In genomic region chr6:134520181-134521115, GRCh38 we compare ENCODE assay signal across 10 cellular contexts.
DNase-seq lines count a peak whose midpoint lies in the region; ATAC-seq, FAIRE-seq and TF ChIP-seq lines count a peak whose summit lies in the region.
"Had no signal": no experiment of that assay in that cellular context is flagged by ENCODE, and none has a peak within 500 bp of the region (broad histone marks: within the 10 kb centered on the region; RNA-seq: fewer than 3 reads in every experiment).

No MANE protein-coding gene starts in this region.

- no peak overlapping the region for H2BK12ac ChIP-seq in H9 (ENCODE audit: insufficient read length, low read depth, low read length)

- no peak for ATAC-seq in naive thymus-derived CD4-positive, alpha-beta T cell
- no peak for ATAC-seq in HG03280 (IDR thresholded peaks at IDR 0.05; ENCODE audit: unreplicated experiment)
- ATAC-seq in gastroesophageal sphincter = no peak

- H3K56ac ChIP-seq in H9 (ENCODE audit: insufficient read length, low read depth, low read length) = no peak overlapping the region

- no peak for FAIRE-seq in bronchial epithelial cell (lab: Jason Lieb, UNC)

- peak overlapping the region in 2 of 3 experiments; percentile 40 to 80; a peak in 3 of 7 replicates for H3K27ac Mint-ChIP-seq in H9
- H3K27ac Mint-ChIP-seq in naive thymus-derived CD4-positive, alpha-beta T cell = peak overlapping the region; percentile 38 to 97 (median 87)

- H4K5ac ChIP-seq in H9 (ENCODE audit: insufficient read length, low read depth, low read length) = no peak overlapping the region

- H3K27ac ChIP-seq in H9 (ENCODE audit: insufficient read length, low read depth, low read length) (no peak overlapping the region), gastroesophageal sphincter (peak overlapping the region in 1 of 4 donors; percentile 2)
- no peak overlapping the region for H3K27ac ChIP-seq in naive thymus-derived CD4-positive, alpha-beta T cell (ENCODE audit: low read depth, low read length)

- no peak overlapping the region for H2BK20ac ChIP-seq in H9 (ENCODE audit: low read depth, low read length, poor library complexity, severe bottlenecking)

- H3K9ac ChIP-seq in H9 (ENCODE audit: extremely low read depth, insufficient read length, low read length) = no peak overlapping the region

- H3K4me1 ChIP-seq in H9 (ENCODE audit: insufficient read depth, low read length) = peaks cover 2% of the 10 kb centered on the region; the same call in 1 of the 2 replicates
- H3K4me1 ChIP-seq in naive thymus-derived CD4-positive, alpha-beta T cell (ENCODE audit: control insufficient read depth in 2 of 2, insufficient read depth in 2 of 2, low read length in 2 of 2) = peaks cover 0 to 36% of the 10 kb centered on the region in 2 donors
- H3K4me1 ChIP-seq in gastroesophageal sphincter = peaks cover 0 to 37% (median 6%) of the 10 kb centered on the region in 3 donors

- no peak overlapping the region for H2BK120ac ChIP-seq in H9 (ENCODE audit: low read depth, low read length, poor library complexity, severe bottlenecking)

- H3K9me3 ChIP-seq in H9 (ENCODE audit: control insufficient read depth, low read depth, low read length) (no peaks in the 10 kb centered on the region), gastroesophageal sphincter (no peaks in the 10 kb centered on the region)
- no peaks in the 10 kb centered on the region for H3K9me3 ChIP-seq in naive thymus-derived CD4-positive, alpha-beta T cell (ENCODE audit: control insufficient read depth in 2 of 3, low read length in 3 of 3)

- H3K4me2 ChIP-seq in H9 (ENCODE audit: insufficient read depth, insufficient read length, low read length) = no peak overlapping the region

- H3K79me1 ChIP-seq in H9 (ENCODE audit: insufficient read depth, low read depth, low read length, poor library complexity, severe bottlenecking) = no peaks in the 10 kb centered on the region

- H4K91ac ChIP-seq in H9 (ENCODE audit: insufficient read length, low read depth, low read length) = no peak overlapping the region

- WGBS in H9 (ENCODE audit: extremely low coverage, insufficient read length, low lambda C conversion rate) = no CpG with 5 or more reads among the region's 12 CpGs
- 49 to 57% methylated on average over 8 of the region's 12 CpGs for WGBS in gastroesophageal sphincter (ENCODE audit: low coverage in 1 of 2), 2 donors

- no peak overlapping the region for H2BK5ac ChIP-seq in H9 (ENCODE audit: insufficient read length, low read length)

- H4K8ac ChIP-seq in H9 (replicated peaks; ENCODE audit: insufficient read length, low read depth, low read length) = no peak overlapping the region

- H3K23ac ChIP-seq in H9 (ENCODE audit: insufficient read length, low read depth, low read length) = no peak overlapping the region

- H3K4ac ChIP-seq in H9 (ENCODE audit: low read depth, low read length) = no peak overlapping the region

- no peaks in the 10 kb centered on the region for H4K20me1 ChIP-seq in H9 (ENCODE audit: control insufficient read depth, insufficient read depth, insufficient read length)

- H3K27me3 ChIP-seq in H9 (ENCODE audit: insufficient read depth, low read length) (no peaks in the 10 kb centered on the region), bronchial epithelial cell (ENCODE audit: control insufficient read depth, insufficient read depth, low read length) (no peaks in the 10 kb centered on the region), gastroesophageal sphincter (no peaks in the 10 kb centered on the region)
- H3K27me3 ChIP-seq in naive thymus-derived CD4-positive, alpha-beta T cell (ENCODE audit: control insufficient read depth in 2 of 2, insufficient read depth in 2 of 2, low read length in 2 of 2) = no peaks in the 10 kb centered on the region

- peak; percentile 16 for DNase-seq in AG09319 (ENCODE audit: extremely low read depth, low read depth)
- DNase-seq in H9 = no peak
- DNase-seq in bronchial epithelial cell (ENCODE audit: low read depth) = peak; percentile 83
- DNase-seq in naive thymus-derived CD4-positive, alpha-beta T cell = no peak
- no peak for DNase-seq in islet precursor cell
- DNase-seq in SKM-1 treated with dmso at 0.1 percent for 144 hours (lab: John Stamatoyannopoulos, UW; ENCODE audit: unreplicated experiment) = no peak
- DNase-seq: amniotic stem cell, glutamatergic neuron had no signal

- no peak overlapping the region for H3K14ac ChIP-seq in H9 (ENCODE audit: insufficient read depth, low read length)

- no peak overlapping the region for H2BK15ac ChIP-seq in H9 (ENCODE audit: low read depth, low read length)

- no peak overlapping the region for H3K18ac ChIP-seq in H9 (ENCODE audit: insufficient read length, low read depth, low read length)

- H3K23me2 ChIP-seq in H9 (ENCODE audit: insufficient read length, low read depth, low read length, poor library complexity, severe bottlenecking) = no peaks in the 10 kb centered on the region

- no peak for TF ChIP-seq EP300 in gastroesophageal sphincter (IDR thresholded peaks at IDR 0.05)

- H3K4me3 ChIP-seq in bronchial epithelial cell (ENCODE audit: low read depth, low read length) (no peak overlapping the region), gastroesophageal sphincter (no peak overlapping the region)
- H3K4me3 ChIP-seq in naive thymus-derived CD4-positive, alpha-beta T cell (ENCODE audit: low read length) = no peak overlapping the region

- POLR2A ChIA-PET in naive thymus-derived CD4-positive, alpha-beta T cell (lab: Charles Lee) = interaction anchor here (0.6 to 0.7 kb wide), 3 partner anchors 12 to 1912 kb away, joined by 3 to 6 read pairs (median 4); no protein-coding TSS in a partner anchor

- H3K36me3 ChIP-seq in bronchial epithelial cell (ENCODE audit: control insufficient read depth, insufficient read depth, low read length) = no peaks in the 10 kb centered on the region
- H3K36me3 ChIP-seq in naive thymus-derived CD4-positive, alpha-beta T cell (ENCODE audit: control insufficient read depth in 2 of 3, insufficient read depth in 3 of 3, low read length in 3 of 3) = no peaks in the 10 kb centered on the region
- no peaks in the 10 kb centered on the region for H3K36me3 ChIP-seq in gastroesophageal sphincter

- H2AK5ac ChIP-seq in H9 (ENCODE audit: insufficient read length, low read length) = no peak overlapping the region

- no peak overlapping the region for H3K4me3 Mint-ChIP-seq in H9
- peak overlapping the region in 7 of 10 donors; percentile 27 to 72 (median 45) for H3K4me3 Mint-ChIP-seq in naive thymus-derived CD4-positive, alpha-beta T cell

- no peaks in the 10 kb centered on the region for H3K9me3 Mint-ChIP-seq in H9
- no peaks in the 10 kb centered on the region for H3K9me3 Mint-ChIP-seq in naive thymus-derived CD4-positive, alpha-beta T cell

- TF ChIP-seq CTCF in AG09319 (IDR thresholded peaks at IDR 0.05; ENCODE audit: low read depth, low read length) = no peak
- TF ChIP-seq CTCF in H9 (conservative IDR thresholded peaks at IDR 0.05) = no peak
- TF ChIP-seq CTCF in bronchial epithelial cell (IDR thresholded peaks at IDR 0.05; ENCODE audit: insufficient read depth, low read length, severe bottlenecking) = no peak
- no peak for TF ChIP-seq CTCF in gastroesophageal sphincter (IDR thresholded peaks at IDR 0.05)

- TF ChIP-seq POLR2A in gastroesophageal sphincter (IDR thresholded peaks at IDR 0.05) = no peak

- no peaks in the 10 kb centered on the region for H3K36me3 Mint-ChIP-seq in H9 (ENCODE audit: insufficient read depth in 1 of 3, low read depth in 3 of 3)
- peaks cover 0 to 3% (median 0%) of the 10 kb centered on the region in 5 donors for H3K36me3 Mint-ChIP-seq in naive thymus-derived CD4-positive, alpha-beta T cell

- H2AFZ ChIP-seq in H9 (ENCODE audit: low read length) = no peak overlapping the region

- H3T11ph ChIP-seq in H9 (ENCODE audit: low read length) = no peak overlapping the region

- intact Hi-C loops in naive thymus-derived CD4-positive, alpha-beta T cell (cut with micrococcal nuclease) = loop anchor here (5.0 to 10.0 kb wide), 3 partner anchors 114 to 273 kb away; no protein-coding TSS in a partner anchor

- H3K4me1 Mint-ChIP-seq in H9 = peaks cover 21 to 25% of the 10 kb centered on the region in 2 experiments
- peaks cover 25 to 67% (median 54%) of the 10 kb centered on the region in 7 donors for H3K4me1 Mint-ChIP-seq in naive thymus-derived CD4-positive, alpha-beta T cell

- no peaks in the 10 kb centered on the region for H3K79me2 ChIP-seq in H9 (ENCODE audit: insufficient read depth, low read length)

- CTCF ChIA-PET in naive thymus-derived CD4-positive, alpha-beta T cell (lab: Charles Lee) = interaction anchor here (0.6 to 1.1 kb wide), 2 partner anchors 13 to 1868 kb away, joined by 3 read pairs; no protein-coding TSS in a partner anchor

- H3K27me3 Mint-ChIP-seq in H9 (ENCODE audit: low read depth) = no peaks in the 10 kb centered on the region
- H3K27me3 Mint-ChIP-seq in naive thymus-derived CD4-positive, alpha-beta T cell = no peaks in the 10 kb centered on the region

Comparison
In these comparisons a context has a peak if more than half of its experiments do, and no peak if none do; other contexts are left out.
1. DNase-seq: peak in AG09319 (single experiment) and bronchial epithelial cell (single experiment); none in H9 (single experiment), naive thymus-derived CD4-positive, alpha-beta T cell (0 of 9), islet precursor cell (single experiment) and SKM-1 treated with dmso at 0.1 percent for 144 hours (single experiment).
2. H3K4me3 Mint-ChIP-seq: peak in naive thymus-derived CD4-positive, alpha-beta T cell (7 of 10); none in H9 (0 of 2).